Comparison of ENCODE assay signal across 19 cellular contexts in genomic region chr10:91941426-91941825, GRCh38. TPM values are rescaled to one million over a fixed set of nuclear protein-coding genes. Genes with fewer than 3 reads are reported as not detected.
DNase-seq lines count a peak whose midpoint lies in the region; ATAC-seq, FAIRE-seq and TF ChIP-seq lines count a peak whose summit lies in the region.
"Had no signal": no experiment of that assay in that cellular context is flagged by ENCODE, and none has a peak within 500 bp of the region (broad histone marks: within the 10 kb centered on the region; RNA-seq: fewer than 3 reads in every experiment).

No MANE protein-coding gene starts in this region.

- POLR2A ChIA-PET in CD8-positive, alpha-beta memory T cell (lab: Charles Lee), result no interaction called here

- DNase-seq in AG10803 (ENCODE audit: low read depth), result peak; percentile 2
- DNase-seq in H54 (ENCODE audit: insufficient read length, low spot score), result no peak
- DNase-seq in small intestine, result no peak
- no peak for DNase-seq in SIG-M5 (lab: John Stamatoyannopoulos, UW)
- no peak for DNase-seq in CD8-positive, alpha-beta memory T cell
- no peak for DNase-seq in Kasumi-1 (lab: John Stamatoyannopoulos, UW)
- DNase-seq: BE2C; CD4-positive, alpha-beta memory T cell; COR-L47; DMS153; DMS79 treated with DMSO at 0.1 percent for 48 hours; GDM1; HCEC 1CT; HFFc6 had no signal

- no peak overlapping the region for H3K4me3 Mint-ChIP-seq in CD8-positive, alpha-beta memory T cell
- H3K4me3 Mint-ChIP-seq: CD4-positive, alpha-beta memory T cell; HFFc6 had no signal

- no peaks in the 10 kb centered on the region for H3K9me3 Mint-ChIP-seq in CD8-positive, alpha-beta memory T cell
- H3K9me3 Mint-ChIP-seq: CD4-positive, alpha-beta memory T cell; HFFc6 had no signal

- CTCF ChIA-PET in CD8-positive, alpha-beta memory T cell (lab: Charles Lee), result interaction anchor here (1.4 kb wide), 1 partner anchor 16 kb away, joined by 3 read pairs; no protein-coding TSS in a partner anchor

- no peak overlapping the region for H3K27ac Mint-ChIP-seq in CD8-positive, alpha-beta memory T cell
- H3K27ac Mint-ChIP-seq: CD4-positive, alpha-beta memory T cell had no signal

- peaks cover 0 to 6% of the 10 kb centered on the region in 2 donors for H3K36me3 ChIP-seq in small intestine (ENCODE audit: control insufficient read depth in 2 of 2, insufficient read depth in 2 of 2, low read length in 2 of 2)
- H3K36me3 ChIP-seq in CD8-positive, alpha-beta memory T cell (ENCODE audit: insufficient read depth, low read length), result peaks cover 17% of the 10 kb centered on the region

- FAIRE-seq in H54 (lab: Jason Lieb, UNC) (peak; percentile 11), small intestine (lab: Jason Lieb, UNC) (peak; percentile 87)
- FAIRE-seq: D721Med, GM19239, H1 had no signal

- peak; percentile 71 for ATAC-seq in esophagus mucosa

- no peak for TF ChIP-seq CTCF in AG10803 (conservative IDR thresholded peaks at IDR 0.05; ENCODE audit: low read length)

- no peaks in the 10 kb centered on the region for H3K27me3 ChIP-seq in small intestine (ENCODE audit: control insufficient read depth in 2 of 2, insufficient read depth in 2 of 2, low read length in 2 of 2)
- H3K27me3 ChIP-seq in CD8-positive, alpha-beta memory T cell (ENCODE audit: insufficient read depth, low read length, poor library complexity, severe bottlenecking), result no peaks in the 10 kb centered on the region
- H3K27me3 ChIP-seq: BE2C had no signal

- H3K4me3 ChIP-seq in AG10803 (ENCODE audit: low read length) (no peak overlapping the region), small intestine (ENCODE audit: low read depth in 1 of 2, low read length in 2 of 2) (no peak overlapping the region)
- no peak overlapping the region for H3K4me3 ChIP-seq in CD8-positive, alpha-beta memory T cell (ENCODE audit: low read length)

- H3K27me3 Mint-ChIP-seq in CD8-positive, alpha-beta memory T cell, result no peaks in the 10 kb centered on the region
- H3K27me3 Mint-ChIP-seq: CD4-positive, alpha-beta memory T cell had no signal

- H3K9me3 ChIP-seq in small intestine (ENCODE audit: control insufficient read depth, low read depth), result no peaks in the 10 kb centered on the region
- no peaks in the 10 kb centered on the region for H3K9me3 ChIP-seq in CD8-positive, alpha-beta memory T cell (ENCODE audit: low read length)
- H3K9me3 ChIP-seq: BE2C had no signal

- TF ChIP-seq POLR2A in H54 (IDR thresholded peaks at IDR 0.05; ENCODE audit: low read depth, low read length), result no peak

- H3K36me3 Mint-ChIP-seq in CD8-positive, alpha-beta memory T cell, result peaks cover 0 to 64% (median 9%) of the 10 kb centered on the region in 3 donors

- H3K4me1 Mint-ChIP-seq in CD8-positive, alpha-beta memory T cell, result peaks cover 22 to 39% (median 29%) of the 10 kb centered on the region in 3 donors

- no peaks in the 10 kb centered on the region for H3K4me1 ChIP-seq in small intestine (ENCODE audit: control insufficient read depth in 2 of 2, insufficient read depth in 1 of 2, low read depth in 1 of 2, low read length in 1 of 2)
- no peaks in the 10 kb centered on the region for H3K4me1 ChIP-seq in CD8-positive, alpha-beta memory T cell (ENCODE audit: insufficient read depth, low read length)
- H3K4me1 ChIP-seq: BE2C had no signal

- H3K27ac ChIP-seq in small intestine (ENCODE audit: low read depth in 1 of 2, low read length in 1 of 2), result no peak overlapping the region
- no peak overlapping the region for H3K27ac ChIP-seq in CD8-positive, alpha-beta memory T cell (ENCODE audit: low read depth, low read length)
- H3K27ac ChIP-seq: C4-2B had no signal

- 88 to 98% (median 93%) methylated on average over 1 of the region's 1 CpG for WGBS in small intestine, 3 donors

RNA-seq across cellular contexts. Expression of gene BTAF1, which starts 17.9 kb away (rescaled TPM):
- 18.0 TPM for total RNA-seq in esophagus mucosa
- 1 to 10 TPM; 4.6 to 6.1 (median 6.0) TPM for polyA plus RNA-seq in small intestine
- total RNA-seq in CD8-positive, alpha-beta memory T cell, result 10 to 100 TPM; 48.5 to 51.0 TPM
- polyA plus RNA-seq in CD8-positive, alpha-beta memory T cell, result 8.0 TPM

RNA-seq across cellular contexts. Expression of gene FGFBP3, which starts 32.1 kb away (rescaled TPM):
- 0.56 TPM for total RNA-seq in esophagus mucosa
- polyA plus RNA-seq in small intestine, result under 1 TPM; 0.22 to 0.67 (median 0.54) TPM
- total RNA-seq in CD8-positive, alpha-beta memory T cell, result 1 to 10 TPM; 3.1 to 3.6 TPM
- 3.4 TPM for polyA plus RNA-seq in CD8-positive, alpha-beta memory T cell
